ENCODE assay signal across 8 cellular contexts in genomic region chr1:151612506-151613274, GRCh38. TPM values are rescaled to one million over a fixed set of nuclear protein-coding genes. Genes with fewer than 3 reads are reported as not detected.
DNase-seq lines count a peak whose midpoint lies in the region; ATAC-seq and TF ChIP-seq lines count a peak whose summit lies in the region.

No MANE protein-coding gene starts in this region.

- peak overlapping the region; percentile 93 for H3K4me2 ChIP-seq in smooth muscle cell

- H3K27ac ChIP-seq in body of pancreas, result peak overlapping the region; percentile 64 to 91 (median 80)
- H3K27ac ChIP-seq in smooth muscle cell (ENCODE audit: low read depth), result no peak overlapping the region

- H3K4me3 ChIP-seq in GM06990 (replicated peaks; ENCODE audit: low read depth, low read length) (peak overlapping the region; percentile 88), body of pancreas (peak overlapping the region; percentile 83 to 84), smooth muscle cell (peak overlapping the region; percentile 96)

- intact Hi-C loops in body of pancreas (cut with DNase I), result no loop called here

- peaks cover 55% of the 10 kb centered on the region for H3K4me1 Mint-ChIP-seq in HFFc6 (ENCODE audit: low read depth)

- H2AFZ ChIP-seq in smooth muscle cell (ENCODE audit: low read depth), result peak overlapping the region; percentile 87

- H4K20me1 ChIP-seq in smooth muscle cell (ENCODE audit: low read depth), result peaks cover 37% of the 10 kb centered on the region

- peak; percentile 6 for ATAC-seq in body of pancreas

- DNase-seq in GM06990 (ENCODE audit: extremely low read depth, insufficient read length), result no peak
- no peak for DNase-seq in HFFc6
- peak; percentile 37 for DNase-seq in RPMI7951 (ENCODE audit: low read depth)
- DNase-seq in body of pancreas, result peak; percentile 20 to 30 (median 22)
- peak; percentile 60 for DNase-seq in iPS-NIHi11 (ENCODE audit: low spot score)
- no peak for DNase-seq in smooth muscle cell (lab: John Stamatoyannopoulos, UW; ENCODE audit: unreplicated experiment)
- DNase-seq in OCI-M2 (lab: John Stamatoyannopoulos, UW; ENCODE audit: unreplicated experiment), result no peak
- DNase-seq in NCI-H187 treated with DMSO at 0.1 percent for 48 hours (lab: John Stamatoyannopoulos, UW), result no peak

- peak overlapping the region; percentile 95 for H3K9ac ChIP-seq in smooth muscle cell (ENCODE audit: low read depth)

- H3K79me2 ChIP-seq in smooth muscle cell (ENCODE audit: low read depth), result peaks cover 37% of the 10 kb centered on the region

- no peaks in the 10 kb centered on the region; the same call in 1 of the 2 replicates for H3K27me3 Mint-ChIP-seq in HFFc6 (ENCODE audit: insufficient read depth)

- no peaks in the 10 kb centered on the region for H3F3A ChIP-seq in smooth muscle cell (ENCODE audit: low read depth)

- no peaks in the 10 kb centered on the region for H3K9me3 Mint-ChIP-seq in HFFc6

- H3K4me3 Mint-ChIP-seq in HFFc6, result peak overlapping the region; percentile 93

- no peaks in the 10 kb centered on the region for H3K27me3 ChIP-seq in GM06990 (replicated peaks; ENCODE audit: control insufficient read depth, insufficient read depth, low read length)
- H3K27me3 ChIP-seq in body of pancreas, result no peaks in the 10 kb centered on the region
- no peaks in the 10 kb centered on the region for H3K27me3 ChIP-seq in smooth muscle cell (ENCODE audit: low read depth)

- H3K4me1 ChIP-seq in body of pancreas (peaks cover 34% of the 10 kb centered on the region), smooth muscle cell (ENCODE audit: low read depth) (peaks cover 15% of the 10 kb centered on the region)

- TF ChIP-seq CTCF in GM06990 (IDR thresholded peaks at IDR 0.05; ENCODE audit: insufficient read depth, low read length, poor library complexity, severe bottlenecking), result no peak
- no peak for TF ChIP-seq CTCF in HFFc6 (IDR thresholded peaks at IDR 0.05)
- no peak for TF ChIP-seq CTCF in body of pancreas (IDR thresholded peaks at IDR 0.05)
- TF ChIP-seq CTCF in smooth muscle cell (IDR thresholded peaks at IDR 0.05; ENCODE audit: borderline replicate concordance, insufficient read depth, poor library complexity, severe bottlenecking), result no peak

- H3K27ac Mint-ChIP-seq in HFFc6, result peak overlapping the region; percentile 80

- H3K36me3 Mint-ChIP-seq in HFFc6 (ENCODE audit: low read depth), result peaks cover 12% of the 10 kb centered on the region

- H3K9me3 ChIP-seq in body of pancreas, result no peaks in the 10 kb centered on the region
- H3K9me3 ChIP-seq in smooth muscle cell (replicated peaks; ENCODE audit: low read depth), result no peaks in the 10 kb centered on the region

- 5 to 9% methylated on average over 28 to 43 of the region's 44 CpGs for WGBS in body of pancreas, 2 donors
- WGBS in smooth muscle cell (ENCODE audit: low lambda C conversion rate), result 0% methylated on average over 34 of the region's 44 CpGs

- no peaks in the 10 kb centered on the region for H3K36me3 ChIP-seq in GM06990 (ENCODE audit: control insufficient read depth, insufficient read depth, low read length)
- H3K36me3 ChIP-seq in body of pancreas (replicated peaks in 1 of 2; ENCODE audit: insufficient read depth in 1 of 2, low read depth in 2 of 2), result no peaks in the 10 kb centered on the region
- no peaks in the 10 kb centered on the region for H3K36me3 ChIP-seq in smooth muscle cell (ENCODE audit: low read depth)

- TF ChIP-seq POLR2A in body of pancreas (IDR thresholded peaks at IDR 0.05), result no peak

RNA-seq across cellular contexts. Expression of gene SNX27, which starts 0.8 kb away (rescaled TPM):
- 10 to 100 TPM; 29.2 to 31.8 (median 31.0) TPM for total RNA-seq in HFFc6 (2021; fragmentation: NEBNext Ultra II Directional; extraction: Animal tissue kit (Norgen Biotek cat#: 25700))
- total RNA-seq in RPMI7951 (2014; rRNA removed; shearing (Covaris generic)), result 15.4 and 19.6 TPM in 2 replicates
- total RNA-seq in body of pancreas (10 to 100 TPM; 22.3 to 25.7 TPM), smooth muscle cell (20.9 and 22.6 TPM in 2 replicates)
- polyA plus RNA-seq in smooth muscle cell, result 11.9 and 12.0 TPM in 2 replicates

Comparison
In these comparisons a context has a peak if more than half of its experiments do, and no peak if none do; other contexts are left out.
1. DNase-seq: peak in RPMI7951 (single experiment), body of pancreas (4 of 4) and iPS-NIHi11 (single experiment); none in GM06990 (single experiment), HFFc6 (single experiment), smooth muscle cell (single experiment), OCI-M2 (single experiment) and NCI-H187 treated with DMSO at 0.1 percent for 48 hours (single experiment).
2. Peak in every context shown above with its lines, with median percentiles within 50 percentile points of each other: H3K4me3 ChIP-seq.